In genomic region chr2:3305952-3306351, GRCh38 we compare ENCODE assay signal across 23 cellular contexts.
DNase-seq lines count a peak whose midpoint lies in the region; ATAC-seq and TF ChIP-seq lines count a peak whose summit lies in the region.
"Had no signal": no experiment of that assay in that cellular context is flagged by ENCODE, and none has a peak within 500 bp of the region (broad histone marks: within the 10 kb centered on the region; RNA-seq: fewer than 3 reads in every experiment).

No MANE protein-coding gene starts in this region.

- in situ Hi-C loops in transverse colon (cut with MboI; ENCODE audit: low pct_ligation_motif_present in 1 of 4, low pct_unique_long_range_greater_than_20kb in 1 of 4, low sequenced_read_pairs in 3 of 4): no loop called here

- H3K4me1 Mint-ChIP-seq in endothelial cell (ENCODE audit: unreplicated experiment): peaks cover 33% of the 10 kb centered on the region
- H3K4me1 Mint-ChIP-seq in naive B cell: peaks cover 27 to 32% (median 27%) of the 10 kb centered on the region in 3 donors

- H3K27ac Mint-ChIP-seq in endothelial cell (ENCODE audit: unreplicated experiment) (no peak overlapping the region), naive B cell (peak overlapping the region in 4 of 6 donors; percentile 54 to 85 (median 69))
- H3K27ac Mint-ChIP-seq: H9 had no signal

- no peaks in the 10 kb centered on the region for H3K36me3 ChIP-seq in transverse colon
- H3K36me3 ChIP-seq: adrenal gland, WERI-Rb-1 had no signal

- WGBS in transverse colon (ENCODE audit: low coverage in 1 of 2), 2 donors: 64 to 67% methylated on average over 9 to 12 of the region's 12 CpGs

- peak overlapping the region; percentile 37 for H3K4me3 Mint-ChIP-seq in endothelial cell (ENCODE audit: unreplicated experiment)
- no peak overlapping the region for H3K4me3 Mint-ChIP-seq in naive B cell
- H3K4me3 Mint-ChIP-seq: H9 had no signal

- intact Hi-C loops in cardiac septum (cut with DNase I) (loop anchor here (10.0 kb wide), 1 partner anchor 461 kb away; no protein-coding TSS in a partner anchor), Right ventricle myocardium inferior (cut with DNase I) (loop anchor here (10.0 kb wide), 1 partner anchor 1451 kb away; no protein-coding TSS in a partner anchor), transverse colon (cut with DNase I; ENCODE audit: low total_unique reads) (no loop called here)

- peaks cover 0 to 14% (median 7%) of the 10 kb centered on the region in 4 donors for H3K4me1 ChIP-seq in transverse colon

- ATAC-seq in Right ventricle myocardium inferior (no peak), naive B cell (ENCODE audit: low read depth in 2 of 2) (no peak), HG02610 (IDR thresholded peaks at IDR 0.05; ENCODE audit: unreplicated experiment) (no peak)
- ATAC-seq: left lobe of liver had no signal

- no peak for TF ChIP-seq EP300 in transverse colon (IDR thresholded peaks at IDR 0.05; ENCODE audit: low read depth)

- DNase-seq in cardiac septum (ENCODE audit: low spot score) (peak; percentile 63), Right ventricle myocardium inferior (ENCODE audit: missing footprints) (no peak), endothelial cell (ENCODE audit: low spot score) (no peak), naive B cell (no peak), transverse colon (peak; percentile 29), RWPE1 (ENCODE audit: low spot score) (no peak), retina (no peak)
- DNase-seq: activated CD4-positive, alpha-beta T cell treated with anti-CD3 and anti-CD28 coated beads, Interleukin-2, amount 50 U/mL, for 1 hour; activated CD8-positive, alpha-beta memory T cell treated with anti-CD3 and anti-CD28 coated beads, Interleukin-2, amount 50 U/mL, for 4 hours; activated effector memory CD4-positive, alpha-beta T cell treated with Interleukin-2 at 50 U/mL for 16 hours; adrenal gland; cortex of kidney; esophagus squamous epithelium; H9; Kasumi-1; NCI-H1694 treated with DMSO at 0.1 percent for 48 hours; NCI-H526 treated with DMSO at 0.1 percent for 48 hours; stimulated activated CD4-positive, alpha-beta T cell treated with anti-CD3 and anti-CD28 coated beads, Interleukin-1b, Interleukin-23, amount 100 ng/mL, for 48 hours; testis; WERI-Rb-1 had no signal

- no peaks in the 10 kb centered on the region for H3K27me3 ChIP-seq in transverse colon
- H3K27me3 ChIP-seq: adrenal gland, esophagus squamous epithelium, hepatocyte, testis had no signal

- peaks cover 10% of the 10 kb centered on the region for H3K36me3 Mint-ChIP-seq in endothelial cell (ENCODE audit: low read depth, unreplicated experiment)
- peaks cover 3 to 6% of the 10 kb centered on the region in 2 donors for H3K36me3 Mint-ChIP-seq in naive B cell

- no peak for TF ChIP-seq CTCF in endothelial cell (IDR thresholded peaks at IDR 0.05; ENCODE audit: unreplicated experiment)
- TF ChIP-seq CTCF in transverse colon (IDR thresholded peaks at IDR 0.05): no peak
- TF ChIP-seq CTCF in RWPE1 (conservative IDR thresholded peaks at IDR 0.05; ENCODE audit: low read depth): no peak

- H3K27me3 Mint-ChIP-seq in endothelial cell (ENCODE audit: unreplicated experiment) (peaks cover 4% of the 10 kb centered on the region), naive B cell (no peaks in the 10 kb centered on the region)

- TF ChIP-seq POLR2A in transverse colon (IDR thresholded peaks at IDR 0.05): no peak

- H3K27ac ChIP-seq in transverse colon (no peak overlapping the region), RWPE1 (no peak overlapping the region)
- H3K27ac ChIP-seq: adrenal gland, esophagus squamous epithelium, hepatocyte, testis, WERI-Rb-1 had no signal

- no peaks in the 10 kb centered on the region for H3K9me3 ChIP-seq in transverse colon
- H3K9me3 ChIP-seq: adrenal gland, esophagus squamous epithelium, testis had no signal

- H3K9me3 Mint-ChIP-seq in endothelial cell (ENCODE audit: unreplicated experiment): no peaks in the 10 kb centered on the region
- no peaks in the 10 kb centered on the region for H3K9me3 Mint-ChIP-seq in naive B cell
- H3K9me3 Mint-ChIP-seq: H9 had no signal

- CTCF ChIA-PET in RWPE1 (lab: Yijun Ruan, JAX): no interaction called here

- POLR2A ChIA-PET in RWPE1 (lab: Yijun Ruan, JAX; ENCODE audit: low non-redundant PET): interaction anchor here (0.6 kb wide), 1 partner anchor 346 kb away, joined by 7 read pairs; no protein-coding TSS in a partner anchor

- H3K4me3 ChIP-seq in transverse colon: no peak overlapping the region
- H3K4me3 ChIP-seq: adrenal gland, esophagus squamous epithelium, hepatocyte, testis had no signal

Comparison
In these comparisons a context has a peak if more than half of its experiments do, and no peak if none do; other contexts are left out.
1. DNase-seq: peak in cardiac septum (single experiment) and transverse colon (single experiment); none in Right ventricle myocardium inferior (single experiment), endothelial cell (single experiment), naive B cell (single experiment), RWPE1 (single experiment) and retina (single experiment).